22 cellular contexts compared by ENCODE assay signal in the genomic region with DNA sequence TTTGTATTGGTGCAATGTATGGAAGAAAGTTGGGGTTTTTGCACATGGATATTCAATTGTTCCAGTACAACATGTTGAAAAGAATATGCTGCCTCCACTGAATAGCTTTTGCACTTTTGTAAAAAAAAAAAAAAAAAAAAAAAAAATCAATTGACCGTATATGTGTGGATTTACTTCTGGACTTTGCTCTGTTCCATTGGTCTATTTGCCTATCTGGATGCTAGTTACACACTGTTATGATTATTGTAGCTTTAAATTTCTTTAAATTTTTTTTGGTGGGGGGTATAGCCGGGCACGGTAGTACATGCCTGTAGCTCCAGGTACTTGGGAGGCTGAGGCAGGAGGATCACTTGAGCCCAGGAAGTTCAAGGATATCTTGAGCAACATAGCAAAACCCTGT. TPM values are rescaled to one million over a fixed set of nuclear protein-coding genes. Genes with fewer than 3 reads are reported as not detected.
DNase-seq lines count a peak whose midpoint lies in the region; ATAC-seq and TF ChIP-seq lines count a peak whose summit lies in the region.
"Had no signal": no experiment of that assay in that cellular context is flagged by ENCODE, and none has a peak within 500 bp of the region (broad histone marks: within the 10 kb centered on the region; RNA-seq: fewer than 3 reads in every experiment).

No MANE protein-coding gene starts in this region.

- H3K4me3 ChIP-seq in liver (ENCODE audit: low read depth in 1 of 3, low read length in 3 of 3): no peak overlapping the region
- H3K4me3 ChIP-seq: BLaER1, GM12878 had no signal

- H3K9me3 ChIP-seq in liver (ENCODE audit: control insufficient read depth in 4 of 4, low read length in 3 of 4): peaks cover 0 to 7% (median 0%) of the 10 kb centered on the region in 4 donors
- H3K9me3 ChIP-seq: BE2C had no signal

- WGBS in liver: 71% methylated on average over 3 of the region's 3 CpGs

- peaks cover 0 to 1% (median 0%) of the 10 kb centered on the region in 4 donors for H3K4me1 ChIP-seq in liver (ENCODE audit: control insufficient read depth in 4 of 4, insufficient read depth in 4 of 4, low read length in 3 of 4)
- H3K4me1 ChIP-seq: BE2C, BLaER1 had no signal

- no peak for TF ChIP-seq RAD21 in liver (IDR thresholded peaks at IDR 0.05)

- no peak for TF ChIP-seq CTCF in liver (IDR thresholded peaks at IDR 0.05; ENCODE audit: low read depth, low read length, missing input control)

- DNase-seq in islet precursor cell: peak; percentile 9
- DNase-seq in stimulated activated CD4-positive, alpha-beta T cell treated with anti-CD3 and anti-CD28 coated beads, Interleukin-4, amount 100 ng/mL, for 4 hours: no peak
- DNase-seq: 8988T; ACHN; BE2C; C1 segment of cervical spinal cord; CD4-positive, alpha-beta memory T cell; CD4-positive, CD25-positive, alpha-beta regulatory T cell; CD8-positive, alpha-beta memory T cell; COR-L47; DMS 273 treated with DMSO at 0.1 percent for 48 hours; DMS153; DMS53; DMS79; DND-41; EL; GDM1 had no signal

- H3K27me3 ChIP-seq in liver (ENCODE audit: control insufficient read depth in 4 of 4, insufficient read depth in 4 of 4, low read length in 3 of 4): no peaks in the 10 kb centered on the region
- H3K27me3 ChIP-seq: BE2C, BLaER1 had no signal

- H3K27ac ChIP-seq in liver (ENCODE audit: low read depth in 1 of 2, low read length in 2 of 2): no peak overlapping the region
- H3K27ac ChIP-seq: BLaER1 had no signal

- no peak for ATAC-seq in activated CD4-positive, CD25-positive, alpha-beta regulatory T cell treated with anti-CD3 and anti-CD28 coated beads, Interleukin-2, amount 50 U/mL, for 24 hours
- no peak for ATAC-seq in HG03439 (IDR thresholded peaks at IDR 0.05; ENCODE audit: unreplicated experiment)
- ATAC-seq: GM12878 had no signal

- H3K36me3 ChIP-seq in liver (ENCODE audit: control insufficient read depth in 4 of 4, insufficient read depth in 3 of 4, low read depth in 1 of 4, low read length in 3 of 4): no peaks in the 10 kb centered on the region
- H3K36me3 ChIP-seq: BE2C, BLaER1 had no signal

- no peak overlapping the region for H3K9ac ChIP-seq in liver (ENCODE audit: low read depth in 1 of 2, low read length in 2 of 2)
- H3K9ac ChIP-seq: BLaER1 had no signal

TF ChIP-seq in liver, 16 proteins besides CTCF, POLR2A, EP300 and RAD21:
- TF ChIP-seq, protein P1, sequence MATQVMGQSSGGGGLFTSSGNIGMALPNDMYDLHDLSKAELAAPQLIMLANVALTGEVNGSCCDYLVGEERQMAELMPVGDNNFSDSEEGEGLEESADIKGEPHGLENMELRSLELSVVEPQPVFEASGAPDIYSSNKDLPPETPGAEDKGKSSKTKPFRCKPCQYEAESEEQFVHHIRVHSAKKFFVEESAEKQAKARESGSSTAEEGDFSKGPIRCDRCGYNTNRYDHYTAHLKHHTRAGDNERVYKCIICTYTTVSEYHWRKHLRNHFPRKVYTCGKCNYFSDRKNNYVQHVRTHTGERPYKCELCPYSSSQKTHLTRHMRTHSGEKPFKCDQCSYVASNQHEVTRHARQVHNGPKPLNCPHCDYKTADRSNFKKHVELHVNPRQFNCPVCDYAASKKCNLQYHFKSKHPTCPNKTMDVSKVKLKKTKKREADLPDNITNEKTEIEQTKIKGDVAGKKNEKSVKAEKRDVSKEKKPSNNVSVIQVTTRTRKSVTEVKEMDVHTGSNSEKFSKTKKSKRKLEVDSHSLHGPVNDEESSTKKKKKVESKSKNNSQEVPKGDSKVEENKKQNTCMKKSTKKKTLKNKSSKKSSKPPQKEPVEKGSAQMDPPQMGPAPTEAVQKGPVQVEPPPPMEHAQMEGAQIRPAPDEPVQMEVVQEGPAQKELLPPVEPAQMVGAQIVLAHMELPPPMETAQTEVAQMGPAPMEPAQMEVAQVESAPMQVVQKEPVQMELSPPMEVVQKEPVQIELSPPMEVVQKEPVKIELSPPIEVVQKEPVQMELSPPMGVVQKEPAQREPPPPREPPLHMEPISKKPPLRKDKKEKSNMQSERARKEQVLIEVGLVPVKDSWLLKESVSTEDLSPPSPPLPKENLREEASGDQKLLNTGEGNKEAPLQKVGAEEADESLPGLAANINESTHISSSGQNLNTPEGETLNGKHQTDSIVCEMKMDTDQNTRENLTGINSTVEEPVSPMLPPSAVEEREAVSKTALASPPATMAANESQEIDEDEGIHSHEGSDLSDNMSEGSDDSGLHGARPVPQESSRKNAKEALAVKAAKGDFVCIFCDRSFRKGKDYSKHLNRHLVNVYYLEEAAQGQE (IDR thresholded peaks at IDR 0.05): no peak
- TF ChIP-seq FOXA1 (IDR thresholded peaks at IDR 0.05) (no peak), HNF4A (conservative IDR thresholded peaks at IDR 0.05) (peak; percentile 66 to 86), GABPA (IDR thresholded peaks at IDR 0.05 in 1 of 2, conservative IDR thresholded peaks at IDR 0.05 in 1 of 2) (no peak), RXRA (IDR thresholded peaks at IDR 0.05) (no peak), YY1 (IDR thresholded peaks at IDR 0.05) (no peak), ZBTB33 (IDR thresholded peaks at IDR 0.05) (no peak), FOXA2 (IDR thresholded peaks at IDR 0.05) (no peak), SP1 (IDR thresholded peaks at IDR 0.05) (peak; percentile 24), ATF3 (IDR thresholded peaks at IDR 0.05) (no peak), EGR1 (IDR thresholded peaks at IDR 0.05; ENCODE audit: low read depth in 2 of 2) (no peak), HNF4G (IDR thresholded peaks at IDR 0.05) (peak; percentile 19), JUND (IDR thresholded peaks at IDR 0.05) (no peak), TAF1 (conservative IDR thresholded peaks at IDR 0.05) (no peak)
- TF ChIP-seq, protein P2, sequence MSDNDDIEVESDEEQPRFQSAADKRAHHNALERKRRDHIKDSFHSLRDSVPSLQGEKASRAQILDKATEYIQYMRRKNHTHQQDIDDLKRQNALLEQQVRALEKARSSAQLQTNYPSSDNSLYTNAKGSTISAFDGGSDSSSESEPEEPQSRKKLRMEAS (IDR thresholded peaks at IDR 0.05): no peak

RNA-seq across cellular contexts. Expression of gene RPL39L, which starts 52.5 kb away (rescaled TPM):
- total RNA-seq in liver: 1 to 10 TPM; 1.1 to 6.6 TPM
- polyA plus RNA-seq in liver: 1 to 10 TPM; 4.2 TPM
